In the genomic region with DNA sequence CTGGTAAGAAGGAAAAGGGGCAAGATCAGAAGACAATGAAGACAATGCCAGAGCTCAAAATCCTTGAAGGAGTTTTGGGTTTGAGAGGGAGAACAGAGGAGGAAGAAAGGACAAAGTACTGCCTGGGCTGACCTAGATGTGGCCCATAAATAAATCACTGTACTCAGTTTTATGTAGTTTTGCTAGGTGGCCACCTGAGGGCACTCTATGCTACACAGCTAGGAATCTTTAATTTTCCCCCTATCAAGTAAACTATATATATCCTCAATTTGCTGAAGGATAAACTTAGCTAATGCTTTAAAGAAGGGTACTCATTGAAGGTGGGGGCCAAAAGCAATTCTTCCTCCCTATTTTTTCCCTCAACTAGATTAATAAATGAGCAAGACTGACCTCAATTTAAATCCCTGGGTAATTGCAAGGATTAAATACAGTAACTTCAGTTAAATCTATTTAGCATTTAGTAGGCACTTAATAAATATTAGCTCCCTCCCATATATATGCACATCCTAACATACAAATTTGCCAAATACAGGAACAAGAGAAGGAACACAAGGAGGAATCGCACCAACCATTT, we compare ENCODE assay signal across 7 cellular contexts.
DNase-seq lines count a peak whose midpoint lies in the region; ATAC-seq, FAIRE-seq and TF ChIP-seq lines count a peak whose summit lies in the region.

No MANE protein-coding gene starts in this region.

- H3K9me3 ChIP-seq in DOHH2 (ENCODE audit: control insufficient read depth, insufficient read depth, low read length): no peaks in the 10 kb centered on the region
- H3K9me3 ChIP-seq in tibial nerve: no peaks in the 10 kb centered on the region

- H3K4me1 ChIP-seq in DOHH2 (ENCODE audit: control insufficient read depth, low read length) (peaks cover 21% of the 10 kb centered on the region), tibial nerve (peaks cover 0 to 20% (median 4%) of the 10 kb centered on the region in 4 donors)

- peak overlapping the region; percentile 58 for H3K4me2 ChIP-seq in DOHH2 (ENCODE audit: low read length)

- H4K20me1 ChIP-seq in DOHH2 (ENCODE audit: control insufficient read depth, insufficient read depth, low read depth, low read length): no peaks in the 10 kb centered on the region

- DNase-seq in GM19238 (ENCODE audit: insufficient read length, low spot score): peak; percentile 5
- DNase-seq in NCI-H446 treated with DMSO at 0.1 percent for 48 hours (lab: John Stamatoyannopoulos, UW): peak; percentile 36
- DNase-seq in bronchial epithelial cell (ENCODE audit: low read depth): peak; percentile 45
- DNase-seq in left lobe of liver (ENCODE audit: low spot score): no peak
- DNase-seq in tibial nerve (ENCODE audit: low spot score in 2 of 2): no peak

- no peak for TF ChIP-seq EP300 in tibial nerve (IDR thresholded peaks at IDR 0.05)

- no peaks in the 10 kb centered on the region for H3K36me3 ChIP-seq in DOHH2 (ENCODE audit: control insufficient read depth, low read length)
- no peaks in the 10 kb centered on the region for H3K36me3 ChIP-seq in bronchial epithelial cell (ENCODE audit: control insufficient read depth, insufficient read depth, low read length)
- no peaks in the 10 kb centered on the region for H3K36me3 ChIP-seq in tibial nerve

- TF ChIP-seq CTCF in DOHH2 (IDR thresholded peaks at IDR 0.05; ENCODE audit: low read depth, low read length, poor library complexity, severe bottlenecking) (peak; percentile 62), bronchial epithelial cell (IDR thresholded peaks at IDR 0.05; ENCODE audit: insufficient read depth, low read length, severe bottlenecking) (peak; percentile 61), tibial nerve (IDR thresholded peaks at IDR 0.05) (peak; percentile 48 to 57 (median 52))

- H3K79me2 ChIP-seq in DOHH2 (ENCODE audit: control insufficient read depth, low read length): no peaks in the 10 kb centered on the region

- peaks cover 3% of the 10 kb centered on the region; the same call in 1 of the 2 replicates for H3K27me3 ChIP-seq in DOHH2 (ENCODE audit: control insufficient read depth, low read length)
- no peaks in the 10 kb centered on the region for H3K27me3 ChIP-seq in bronchial epithelial cell (ENCODE audit: control insufficient read depth, insufficient read depth, low read length)
- no peaks in the 10 kb centered on the region for H3K27me3 ChIP-seq in tibial nerve

- no peak overlapping the region for H3K4me3 ChIP-seq in DOHH2 (ENCODE audit: low read length)
- H3K4me3 ChIP-seq in bronchial epithelial cell (ENCODE audit: low read depth, low read length): no peak overlapping the region
- H3K4me3 ChIP-seq in tibial nerve: no peak overlapping the region

- H3K27ac ChIP-seq in DOHH2 (ENCODE audit: low read depth, low read length): no peak overlapping the region
- H3K27ac ChIP-seq in tibial nerve: peak overlapping the region in 1 of 4 donors; percentile 6

- no peak for FAIRE-seq in bronchial epithelial cell (lab: Jason Lieb, UNC)

- no peaks in the 10 kb centered on the region for H3F3A ChIP-seq in DOHH2 (ENCODE audit: control insufficient read depth, insufficient read depth)

- ATAC-seq in HG03139 (IDR thresholded peaks at IDR 0.05; ENCODE audit: unreplicated experiment) (peak; percentile 62), left lobe of liver (peak; percentile 94)

- WGBS in tibial nerve, 2 donors: 67 to 76% methylated on average over 1 of the region's 1 CpG

- no peak for TF ChIP-seq POLR2A in tibial nerve (IDR thresholded peaks at IDR 0.05)

- H3K9me2 ChIP-seq in DOHH2 (replicated peaks; ENCODE audit: control insufficient read depth, low read length): no peaks in the 10 kb centered on the region

Comparison
In these comparisons a context has a peak if more than half of its experiments do, and no peak if none do; other contexts are left out.
1. DNase-seq: peak in GM19238 (single experiment), NCI-H446 treated with DMSO at 0.1 percent for 48 hours (single experiment) and bronchial epithelial cell (single experiment); none in left lobe of liver (single experiment) and tibial nerve (0 of 2).
2. Peak in every context shown above with its lines, with median percentiles within 50 percentile points of each other: CTCF ChIP-seq.